Comparison of ENCODE assay signal across 8 cellular contexts in genomic region chr9:98256632-98257218, GRCh38. TPM values are rescaled to one million over a fixed set of nuclear protein-coding genes. Genes with fewer than 3 reads are reported as not detected.
DNase-seq lines count a peak whose midpoint lies in the region; ATAC-seq and TF ChIP-seq lines count a peak whose summit lies in the region.

No MANE protein-coding gene starts in this region.

- H3K4me3 ChIP-seq in astrocyte of the cerebellum (ENCODE audit: low read depth, low read length) (peak overlapping the region; percentile 69), left lung (peak overlapping the region; percentile 62 to 96)

- peaks cover 5 to 11% of the 10 kb centered on the region in 2 donors for H3K4me1 Mint-ChIP-seq in stimulated activated naive B cell treated with anti-CD40 and anti-IgM and Interleukin-4, amounts not matched to agents 10 μg/mL and 1 μg/mL and 100 μg/mL, for 72 hours

- no peaks in the 10 kb centered on the region for H3K27me3 ChIP-seq in left lung

- peak overlapping the region; percentile 99 for H3K27ac Mint-ChIP-seq in stimulated activated naive B cell treated with anti-CD40 and anti-IgM and Interleukin-4, amounts not matched to agents 10 μg/mL and 1 μg/mL and 100 μg/mL, for 72 hours

- no peak for ATAC-seq in left lung
- no peak for ATAC-seq in stimulated activated naive B cell treated with anti-CD40 and anti-IgM and Interleukin-4, amounts not matched to agents 10 μg/mL and 1 μg/mL and 100 μg/mL, for 72 hours (replicated peaks)
- ATAC-seq in HG03439 (IDR thresholded peaks at IDR 0.05; ENCODE audit: unreplicated experiment): no peak
- ATAC-seq in GM21367 (IDR thresholded peaks at IDR 0.05; ENCODE audit: unreplicated experiment): no peak

- no peaks in the 10 kb centered on the region for H3K36me3 Mint-ChIP-seq in stimulated activated naive B cell treated with anti-CD40 and anti-IgM and Interleukin-4, amounts not matched to agents 10 μg/mL and 1 μg/mL and 100 μg/mL, for 72 hours

- peaks cover 0 to 15% of the 10 kb centered on the region in 2 donors for H3K36me3 ChIP-seq in left lung

- no peaks in the 10 kb centered on the region for H3K9me3 Mint-ChIP-seq in stimulated activated naive B cell treated with anti-CD40 and anti-IgM and Interleukin-4, amounts not matched to agents 10 μg/mL and 1 μg/mL and 100 μg/mL, for 72 hours

- H3K4me3 Mint-ChIP-seq in stimulated activated naive B cell treated with anti-CD40 and anti-IgM and Interleukin-4, amounts not matched to agents 10 μg/mL and 1 μg/mL and 100 μg/mL, for 72 hours: peak overlapping the region; percentile 89 to 97

- intact Hi-C loops in left lung (cut with DNase I): no loop called here

- TF ChIP-seq CTCF in astrocyte of the cerebellum (IDR thresholded peaks at IDR 0.05; ENCODE audit: low read depth, low read length, missing control alignments): no peak
- TF ChIP-seq CTCF in left lung (IDR thresholded peaks at IDR 0.05): no peak

- H3K27ac ChIP-seq in left lung: peak overlapping the region; percentile 98 to 99

- in situ Hi-C loops in astrocyte of the cerebellum (cut with HindIII; ENCODE audit: low sequenced_read_pairs): no loop called here

- H3K4me1 ChIP-seq in left lung: peaks cover 10 to 40% of the 10 kb centered on the region in 2 donors

- no peaks in the 10 kb centered on the region for H3K27me3 Mint-ChIP-seq in stimulated activated naive B cell treated with anti-CD40 and anti-IgM and Interleukin-4, amounts not matched to agents 10 μg/mL and 1 μg/mL and 100 μg/mL, for 72 hours

- H3K9me3 ChIP-seq in left lung: no peaks in the 10 kb centered on the region

- peak; percentile 45 for DNase-seq in NCI-H748 (lab: John Stamatoyannopoulos, UW; ENCODE audit: unreplicated experiment)
- no peak for DNase-seq in NCI-H748 treated with DMSO at 0.1 percent for 48 hours (lab: John Stamatoyannopoulos, UW)
- DNase-seq in SHP77 (lab: John Stamatoyannopoulos, UW): peak; percentile 30 to 65
- no peak for DNase-seq in astrocyte of the cerebellum (ENCODE audit: low read depth)
- no peak for DNase-seq in left lung
- DNase-seq in stimulated activated naive B cell treated with anti-CD40 and anti-IgM and Interleukin-4, amounts not matched to agents 10 μg/mL and 1 μg/mL and 100 μg/mL, for 72 hours: no peak

RNA-seq across cellular contexts. Expression of gene TBC1D2, which starts 1.3 kb away (rescaled TPM):
- total RNA-seq in left lung: 100 to 1,000 TPM in 1 of 2 donors, 10 to 100 TPM in 1; 87.4 to 107 TPM

Comparison
In these comparisons a context has a peak if more than half of its experiments do, and no peak if none do; other contexts are left out.
1. DNase-seq: peak in NCI-H748 (single experiment) and SHP77 (2 of 2); none in NCI-H748 treated with DMSO at 0.1 percent for 48 hours (single experiment), astrocyte of the cerebellum (single experiment), left lung (0 of 2) and stimulated activated naive B cell treated with anti-CD40 and anti-IgM and Interleukin-4, amounts not matched to agents 10 μg/mL and 1 μg/mL and 100 μg/mL, for 72 hours (single experiment).